In the genomic region with DNA sequence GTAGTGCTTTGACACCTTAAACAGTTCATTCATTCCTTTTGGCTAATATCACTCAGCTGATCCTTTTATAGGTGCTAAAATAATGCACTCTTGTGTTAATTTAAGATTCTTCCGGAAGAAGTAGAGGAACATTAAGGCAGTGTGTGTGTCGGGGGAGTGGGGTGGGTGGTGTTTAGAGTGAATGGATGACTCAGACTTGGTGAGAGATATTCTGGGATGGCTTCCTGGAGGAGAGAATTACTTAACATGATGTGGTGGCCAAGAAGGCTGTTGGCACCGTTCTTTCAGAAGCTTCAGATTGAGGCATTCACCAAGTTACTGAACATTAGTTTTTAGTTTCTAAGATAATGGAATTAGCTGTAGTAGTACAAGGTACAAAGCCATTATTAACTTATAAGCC, we compare ENCODE assay signal across 12 cellular contexts.
DNase-seq lines count a peak whose midpoint lies in the region; ATAC-seq, FAIRE-seq and TF ChIP-seq lines count a peak whose summit lies in the region.
"Had no signal": no experiment of that assay in that cellular context is flagged by ENCODE, and none has a peak within 500 bp of the region (broad histone marks: within the 10 kb centered on the region; RNA-seq: fewer than 3 reads in every experiment).

No MANE protein-coding gene starts in this region.

- TF ChIP-seq POLR2A in NB4 (IDR thresholded peaks at IDR 0.05; ENCODE audit: extremely low read depth, insufficient read length) (no peak), endothelial cell of umbilical vein (IDR thresholded peaks at IDR 0.05; ENCODE audit: low read depth, low read length) (no peak)

- no peaks in the 10 kb centered on the region for H3K79me2 ChIP-seq in endothelial cell of umbilical vein (ENCODE audit: control insufficient read depth, insufficient read depth, low read length)

- H3K36me3 ChIP-seq in endothelial cell of umbilical vein (ENCODE audit: control insufficient read depth in 2 of 2, extremely low read depth in 1 of 2, insufficient read depth in 2 of 2, low read length in 2 of 2), result no peaks in the 10 kb centered on the region
- H3K36me3 ChIP-seq: heart right ventricle had no signal

- H3K36me3 Mint-ChIP-seq in activated naive CD4-positive, alpha-beta T cell treated with anti-CD3 and anti-CD28 coated beads, Interleukin-2, amount 50 U/mL, for 72 hours, result no peaks in the 10 kb centered on the region
- H3K36me3 Mint-ChIP-seq: CD4-positive, CD25-positive, alpha-beta regulatory T cell had no signal

- POLR2A ChIA-PET in endothelial cell of umbilical vein (lab: Charles Lee), result no interaction called here

- intact Hi-C loops in endothelial cell of umbilical vein (cut with micrococcal nuclease), result no loop called here

- BruUV-seq in endothelial cell of umbilical vein (replicated peaks; lab: Mats Ljungman, UMichigan), result no TSS peak

- H3K9ac ChIP-seq in endothelial cell of umbilical vein (replicated peaks; ENCODE audit: extremely low read depth, insufficient read depth, low read length), result no peak overlapping the region

- no peak overlapping the region for H3K27ac Mint-ChIP-seq in activated naive CD4-positive, alpha-beta T cell treated with anti-CD3 and anti-CD28 coated beads, Interleukin-2, amount 50 U/mL, for 72 hours
- H3K27ac Mint-ChIP-seq: CD4-positive, CD25-positive, alpha-beta regulatory T cell had no signal

- H2AFZ ChIP-seq in endothelial cell of umbilical vein (ENCODE audit: low read depth, low read length), result no peak overlapping the region

- CTCF ChIA-PET in endothelial cell of umbilical vein (lab: Charles Lee), result interaction anchor here (0.8 to 1.1 kb wide), 3 partner anchors 11 to 149 kb away, joined by 3 read pairs; no protein-coding TSS in a partner anchor

- no peaks in the 10 kb centered on the region for H3K9me1 ChIP-seq in endothelial cell of umbilical vein (replicated peaks; ENCODE audit: control insufficient read depth, extremely low read depth, insufficient read depth, low read length)

- H3K4me3 ChIP-seq in NB4 (ENCODE audit: low read depth, low read length) (no peak overlapping the region), endothelial cell of umbilical vein (replicated peaks in 1 of 3; ENCODE audit: insufficient read depth in 1 of 3, low read depth in 1 of 3, low read length in 3 of 3) (no peak overlapping the region)
- H3K4me3 ChIP-seq: body of pancreas, heart right ventricle had no signal

- H3K9me3 ChIP-seq in endothelial cell of umbilical vein (replicated peaks; ENCODE audit: control insufficient read depth, insufficient read depth, low read length), result no peaks in the 10 kb centered on the region
- H3K9me3 ChIP-seq: body of pancreas, heart right ventricle had no signal

- no peaks in the 10 kb centered on the region for H3K27me3 ChIP-seq in endothelial cell of umbilical vein (ENCODE audit: control insufficient read depth in 2 of 2, insufficient read depth in 2 of 2, low read length in 2 of 2)
- H3K27me3 ChIP-seq: body of pancreas, heart right ventricle had no signal

- DNase-seq in AG20443 (ENCODE audit: low spot score) (peak; percentile 77), NB4 (ENCODE audit: low read depth) (peak; percentile 2), endothelial cell of umbilical vein (ENCODE audit: low read depth, low spot score) (peak; percentile 67), occipital lobe (lab: John Stamatoyannopoulos, UW) (peak; percentile 45), NCI-H2227 (lab: John Stamatoyannopoulos, UW; ENCODE audit: unreplicated experiment) (no peak), NCI-H146 (lab: John Stamatoyannopoulos, UW) (no peak), SIG-M5 treated with dmso at 0.1 percent for 504 hours (lab: John Stamatoyannopoulos, UW; ENCODE audit: unreplicated experiment) (no peak)
- DNase-seq in activated naive CD4-positive, alpha-beta T cell treated with anti-CD3 and anti-CD28 coated beads, Interleukin-2, amount 50 U/mL, for 72 hours (ENCODE audit: low spot score in 2 of 2), result no peak
- DNase-seq: body of pancreas; CD4-positive, CD25-positive, alpha-beta regulatory T cell; heart right ventricle had no signal

- peak; percentile 84 for FAIRE-seq in endothelial cell of umbilical vein (lab: Jason Lieb, UNC)

- no peak for ATAC-seq in activated naive CD4-positive, alpha-beta T cell treated with anti-CD3 and anti-CD28 coated beads, Interleukin-2, amount 50 U/mL, for 72 hours
- ATAC-seq: body of pancreas, sciatic nerve had no signal

- TF ChIP-seq CTCF in NB4 (IDR thresholded peaks at IDR 0.05; ENCODE audit: low read depth, low read length) (no peak), endothelial cell of umbilical vein (IDR thresholded peaks at IDR 0.05; ENCODE audit: extremely low read depth in 1 of 2, insufficient read depth in 1 of 2, low read depth in 1 of 2, low read length in 2 of 2) (no peak)

- H3K4me1 ChIP-seq in endothelial cell of umbilical vein (ENCODE audit: control insufficient read depth, extremely low read depth, insufficient read depth, low read length), result peaks cover 33% of the 10 kb centered on the region
- H3K4me1 ChIP-seq: body of pancreas had no signal

- H3K4me2 ChIP-seq in endothelial cell of umbilical vein (ENCODE audit: insufficient read depth, low read length), result peak overlapping the region; percentile 70

- H3K27ac ChIP-seq in endothelial cell of umbilical vein (ENCODE audit: insufficient read depth, low read depth, low read length), result no peak overlapping the region
- H3K27ac ChIP-seq: body of pancreas had no signal

- dilution Hi-C loops in endothelial cell of umbilical vein (cut with MboI; ENCODE audit: extremely low pct_ligation_motif_present, low sequenced_read_pairs), result no loop called here

- no peaks in the 10 kb centered on the region for H3K9me3 Mint-ChIP-seq in activated naive CD4-positive, alpha-beta T cell treated with anti-CD3 and anti-CD28 coated beads, Interleukin-2, amount 50 U/mL, for 72 hours

- H4K20me1 ChIP-seq in endothelial cell of umbilical vein (replicated peaks; ENCODE audit: control insufficient read depth, extremely low read depth, insufficient read depth, low read length), result peaks cover 2% of the 10 kb centered on the region

TF ChIP-seq in endothelial cell of umbilical vein, 7 proteins besides CTCF, POLR2A, EP300 and RAD21:
- TF ChIP-seq, protein P1, sequence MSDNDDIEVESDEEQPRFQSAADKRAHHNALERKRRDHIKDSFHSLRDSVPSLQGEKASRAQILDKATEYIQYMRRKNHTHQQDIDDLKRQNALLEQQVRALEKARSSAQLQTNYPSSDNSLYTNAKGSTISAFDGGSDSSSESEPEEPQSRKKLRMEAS (IDR thresholded peaks at IDR 0.05; ENCODE audit: insufficient read depth, insufficient read length), result no peak
- TF ChIP-seq GATA2 (IDR thresholded peaks at IDR 0.05; ENCODE audit: insufficient read depth, insufficient read length, low read depth, low read length) (no peak), FOS (IDR thresholded peaks at IDR 0.05; ENCODE audit: borderline replicate concordance, insufficient read depth, low read length) (peak; percentile 93), POLR2AphosphoS5 (IDR thresholded peaks at IDR 0.05; ENCODE audit: insufficient read depth, low read depth, low read length) (peak; percentile 35), JUN (IDR thresholded peaks at IDR 0.05; ENCODE audit: borderline replicate concordance, insufficient read depth, insufficient read length, low read depth) (peak; percentile 66)

Comparison
In these comparisons a context has a peak if more than half of its experiments do, and no peak if none do; other contexts are left out.
1. DNase-seq: peak in AG20443 (single experiment), NB4 (single experiment), endothelial cell of umbilical vein (single experiment) and occipital lobe (single experiment); none in NCI-H2227 (single experiment), NCI-H146 (single experiment), activated naive CD4-positive, alpha-beta T cell treated with anti-CD3 and anti-CD28 coated beads, Interleukin-2, amount 50 U/mL, for 72 hours (0 of 2) and SIG-M5 treated with dmso at 0.1 percent for 504 hours (single experiment).